In genomic region chr5:133530270-133530669, GRCh38 we compare ENCODE assay signal across 30 cellular contexts.
"Had no signal": no experiment of that assay in that cellular context is flagged by ENCODE, and none has a peak within 500 bp of the region (broad histone marks: within the 10 kb centered on the region; RNA-seq: fewer than 3 reads in every experiment).

No MANE protein-coding gene starts in this region.

- ATAC-seq: PC-3 had no signal

- H3K27ac ChIP-seq: ascending aorta, breast epithelium, Peyer's patch, WERI-Rb-1 had no signal

- H3K36me3 Mint-ChIP-seq: activated naive CD4-positive, alpha-beta T cell treated with anti-CD3 and anti-CD28 coated beads, Interleukin-2, amount 50 U/mL, for 24 hours; activated naive CD8-positive, alpha-beta T cell treated with anti-CD3 and anti-CD28 coated beads, Interleukin-2, amount 10 ng/mL, durations not matched to agents 7 days and 5 days had no signal

- DNase-seq: activated CD4-positive, alpha-beta memory T cell treated with anti-CD3 and anti-CD28 coated beads, Interleukin-2, amount 10 ng/mL, durations not matched to agents 7 days and 5 days; activated CD4-positive, alpha-beta T cell treated with anti-CD3 and anti-CD28 coated beads for 1 hour; activated CD4-positive, alpha-beta T cell treated with anti-CD3 and anti-CD28 coated beads for 48 hours; activated CD4-positive, CD25-positive, alpha-beta regulatory T cell; activated gamma-delta T cell; activated naive CD4-positive, alpha-beta T cell treated with Interleukin-2 at 50 U/mL for 16 hours; activated naive CD8-positive, alpha-beta T cell treated with anti-CD3 and anti-CD28 coated beads, Interleukin-2, amount 10 ng/mL, durations not matched to agents 7 days and 5 days; activated T-cell treated with anti-CD3 and anti-CD28 coated beads, Interleukin-2, amount 50 U/mL, for 24 hours; amygdala; Kasumi-1; MG63; NCI-H1048; NCI-H1105 treated with DMSO at 0.1 percent for 48 hours; NCI-H1436; NCI-H1694; NCI-H2029; NCI-H345; NCI-H524 treated with DMSO at 0.1 percent for 48 hours; NK-92 treated with Interleukin-12 subunit alpha and Interleukin-12 subunit beta, amount 100 ng/mL, for 24 hours; PC-3; Peyer's patch; Right ventricle myocardium superior; SW 1271; T-helper 1 cell; T-helper 9 cell; WERI-Rb-1 had no signal

- H3K36me3 ChIP-seq: ascending aorta, breast epithelium, MG63, Peyer's patch, WERI-Rb-1 had no signal

- H3K4me3 Mint-ChIP-seq: activated CD4-positive, alpha-beta memory T cell treated with anti-CD3 and anti-CD28 coated beads, Interleukin-2, amount 10 ng/mL, durations not matched to agents 7 days and 5 days; activated naive CD4-positive, alpha-beta T cell treated with anti-CD3 and anti-CD28 coated beads, Interleukin-2, amount 50 U/mL, for 24 hours; activated naive CD8-positive, alpha-beta T cell treated with anti-CD3 and anti-CD28 coated beads, Interleukin-2, amount 10 ng/mL, durations not matched to agents 7 days and 5 days; activated T-cell treated with anti-CD3 and anti-CD28 coated beads, Interleukin-2, amount 50 U/mL, for 24 hours had no signal

- H3K4me3 ChIP-seq: ascending aorta, breast epithelium, MG63, Peyer's patch had no signal

- H3K9me3 Mint-ChIP-seq: activated CD4-positive, alpha-beta memory T cell treated with anti-CD3 and anti-CD28 coated beads, Interleukin-2, amount 10 ng/mL, durations not matched to agents 7 days and 5 days; activated naive CD4-positive, alpha-beta T cell treated with anti-CD3 and anti-CD28 coated beads, Interleukin-2, amount 50 U/mL, for 24 hours; activated naive CD8-positive, alpha-beta T cell treated with anti-CD3 and anti-CD28 coated beads, Interleukin-2, amount 10 ng/mL, durations not matched to agents 7 days and 5 days; activated T-cell treated with anti-CD3 and anti-CD28 coated beads, Interleukin-2, amount 50 U/mL, for 24 hours; activated T-helper 2 cell treated with anti-CD3 and anti-CD28 coated beads, Interferon-gamma antibody, Interleukin-2, Interleukin-4, amounts not matched to agents 10 μg/mL and 5 μg/mL and 100 μg/mL, durations not matched to agents 14 hours and 24 hours and 36 hours had no signal

- H3K4me1 ChIP-seq: ascending aorta, breast epithelium, Peyer's patch had no signal

- H3K9me3 ChIP-seq: ascending aorta, breast epithelium, MG63, Peyer's patch had no signal

- H3K4me1 Mint-ChIP-seq: activated CD4-positive, alpha-beta memory T cell treated with anti-CD3 and anti-CD28 coated beads, Interleukin-2, amount 10 ng/mL, durations not matched to agents 7 days and 5 days; activated naive CD4-positive, alpha-beta T cell treated with anti-CD3 and anti-CD28 coated beads, Interleukin-2, amount 50 U/mL, for 24 hours; activated naive CD8-positive, alpha-beta T cell treated with anti-CD3 and anti-CD28 coated beads, Interleukin-2, amount 10 ng/mL, durations not matched to agents 7 days and 5 days had no signal

- H3K27me3 Mint-ChIP-seq: activated naive CD4-positive, alpha-beta T cell treated with anti-CD3 and anti-CD28 coated beads, Interleukin-2, amount 50 U/mL, for 24 hours had no signal

- H3K27ac Mint-ChIP-seq: activated CD4-positive, alpha-beta memory T cell treated with anti-CD3 and anti-CD28 coated beads, Interleukin-2, amount 10 ng/mL, durations not matched to agents 7 days and 5 days; activated naive CD4-positive, alpha-beta T cell treated with anti-CD3 and anti-CD28 coated beads, Interleukin-2, amount 50 U/mL, for 24 hours; activated naive CD8-positive, alpha-beta T cell treated with anti-CD3 and anti-CD28 coated beads, Interleukin-2, amount 10 ng/mL, durations not matched to agents 7 days and 5 days; activated T-cell treated with anti-CD3 and anti-CD28 coated beads, Interleukin-2, amount 50 U/mL, for 24 hours had no signal

- H3K27me3 ChIP-seq: ascending aorta, breast epithelium, MG63, Peyer's patch had no signal
